In genomic region chr5:41924872-41925554, GRCh38 we compare ENCODE assay signal across 1 cellular context.
A peak's percentile ranks its signal among the peaks of the same experiment; 100 is the strongest.
TF ChIP-seq lines count a peak whose summit lies in the region.

A gene with protein sequence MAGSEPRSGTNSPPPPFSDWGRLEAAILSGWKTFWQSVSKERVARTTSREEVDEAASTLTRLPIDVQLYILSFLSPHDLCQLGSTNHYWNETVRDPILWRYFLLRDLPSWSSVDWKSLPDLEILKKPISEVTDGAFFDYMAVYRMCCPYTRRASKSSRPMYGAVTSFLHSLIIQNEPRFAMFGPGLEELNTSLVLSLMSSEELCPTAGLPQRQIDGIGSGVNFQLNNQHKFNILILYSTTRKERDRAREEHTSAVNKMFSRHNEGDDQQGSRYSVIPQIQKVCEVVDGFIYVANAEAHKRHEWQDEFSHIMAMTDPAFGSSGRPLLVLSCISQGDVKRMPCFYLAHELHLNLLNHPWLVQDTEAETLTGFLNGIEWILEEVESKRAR (plus strand): TSS chr5:41925281. CDS start chr5:41925310, 29 bp downstream.

TF ChIP-seq in HCT116, 20 proteins besides CTCF, POLR2A, EP300 and RAD21 (continued from another document):
- TF ChIP-seq YY1 (IDR thresholded peaks at IDR 0.05; ENCODE audit: extremely low read depth, insufficient replicate concordance, low read depth, low read length): peak; percentile 74
- no peak for TF ChIP-seq ELF1 (IDR thresholded peaks at IDR 0.05; ENCODE audit: borderline replicate concordance, low read depth)
- TF ChIP-seq JUND (IDR thresholded peaks at IDR 0.05): no peak
- no peak for TF ChIP-seq ZNF274 (IDR thresholded peaks at IDR 0.05; ENCODE audit: low read depth, low read length)
- no peak for TF ChIP-seq SP1 (IDR thresholded peaks at IDR 0.05; ENCODE audit: low read depth)
- TF ChIP-seq TCF7L2 (IDR thresholded peaks at IDR 0.05; ENCODE audit: borderline replicate concordance, extremely low read depth, insufficient read depth, insufficient read length): peak; percentile 36
